In genomic region chr2:85319811-85320210, GRCh38 we compare ENCODE assay signal across 15 cellular contexts. TPM values are rescaled to one million over a fixed set of nuclear protein-coding genes. Genes with fewer than 3 reads are reported as not detected.
DNase-seq lines count a peak whose midpoint lies in the region; ATAC-seq, FAIRE-seq and TF ChIP-seq lines count a peak whose summit lies in the region.
"Had no signal": no experiment of that assay in that cellular context is flagged by ENCODE, and none has a peak within 500 bp of the region (broad histone marks: within the 10 kb centered on the region; RNA-seq: fewer than 3 reads in every experiment).

No MANE protein-coding gene starts in this region.

- no peak for FAIRE-seq in H54 (lab: Jason Lieb, UNC)

- POLR2A ChIA-PET in activated B cell treated with CpG ODN at 0.5 μM for 24 hours (lab: Charles Lee) (interaction anchor here (2.8 kb wide), 1 partner anchor 9 kb away, joined by 11 read pairs; the partner anchor contains the start of gene TGOLN2), PC-9 (lab: Charles Lee; ENCODE audit: unreplicated experiment) (interaction anchor here (0.7 kb wide), 1 partner anchor 90 kb away, joined by 3 read pairs; the partner anchor contains the start of gene CAPG)

- H3K27ac Mint-ChIP-seq in activated naive CD4-positive, alpha-beta T cell treated with anti-CD3 and anti-CD28 coated beads, Interleukin-2, amount 50 U/mL, for 72 hours, result peak overlapping the region; percentile 23 to 48
- no peak overlapping the region for H3K27ac Mint-ChIP-seq in activated naive CD4-positive, alpha-beta T cell treated with anti-CD3 and anti-CD28 coated beads, Interleukin-2, amount 10 ng/mL, durations not matched to agents 7 days and 5 days
- peak overlapping the region; percentile 8 for H3K27ac Mint-ChIP-seq in activated B cell treated with CpG ODN at 0.5 μM for 24 hours
- no peak overlapping the region for H3K27ac Mint-ChIP-seq in endothelial cell (ENCODE audit: unreplicated experiment)
- H3K27ac Mint-ChIP-seq: nephron had no signal

- peaks cover 86% of the 10 kb centered on the region for H3K36me3 ChIP-seq in upper lobe of right lung
- peaks cover 45% of the 10 kb centered on the region for H3K36me3 ChIP-seq in PC-9 (ENCODE audit: low read depth)
- H3K36me3 ChIP-seq in hepatocyte (replicated peaks; ENCODE audit: insufficient read depth, low read depth), result no peaks in the 10 kb centered on the region

- CTCF ChIA-PET in activated naive CD4-positive, alpha-beta T cell treated with anti-CD3 and anti-CD28 coated beads, Interleukin-2, amount 10 ng/mL, durations not matched to agents 7 days and 5 days (lab: Charles Lee), result interaction anchor here (0.7 to 1.9 kb wide), 2 partner anchors 19 to 268 kb away, joined by 4 to 11 read pairs; no protein-coding TSS in a partner anchor
- CTCF ChIA-PET in activated B cell treated with CpG ODN at 0.5 μM for 24 hours (lab: Charles Lee), result interaction anchor here (1.4 kb wide), 1 partner anchor 19 kb away, joined by 4 read pairs; no protein-coding TSS in a partner anchor
- CTCF ChIA-PET in PC-9 (lab: Charles Lee), result no interaction called here

- peaks cover 39% of the 10 kb centered on the region for H4K20me1 ChIP-seq in PC-9 (ENCODE audit: insufficient read depth)
- peaks cover 6% of the 10 kb centered on the region for H4K20me1 ChIP-seq in hepatocyte (ENCODE audit: insufficient read depth, poor library complexity, severe bottlenecking)

- peaks cover 12% of the 10 kb centered on the region for H3F3A ChIP-seq in PC-9 (ENCODE audit: insufficient read depth, low read depth)

- H3K4me2 ChIP-seq in PC-9 (no peak overlapping the region), hepatocyte (no peak overlapping the region)

- peak in 1 of 2 donors; percentile 17 for ATAC-seq in activated naive CD4-positive, alpha-beta T cell treated with anti-CD3 and anti-CD28 coated beads, Interleukin-2, amount 50 U/mL, for 72 hours
- no peak for ATAC-seq in activated B cell treated with CpG ODN at 0.5 μM for 24 hours (ENCODE audit: low read depth)
- peak; percentile 13 for ATAC-seq in upper lobe of right lung
- ATAC-seq: HCT116, left ventricle myocardium superior had no signal

- H3K4me1 Mint-ChIP-seq in activated naive CD4-positive, alpha-beta T cell treated with anti-CD3 and anti-CD28 coated beads, Interleukin-2, amount 10 ng/mL, durations not matched to agents 7 days and 5 days, result peaks cover 70% of the 10 kb centered on the region
- H3K4me1 Mint-ChIP-seq in activated B cell treated with CpG ODN at 0.5 μM for 24 hours (peaks cover 62% of the 10 kb centered on the region), endothelial cell (ENCODE audit: unreplicated experiment) (peaks cover 29% of the 10 kb centered on the region)

- intact Hi-C loops in activated B cell treated with CpG ODN at 0.5 μM for 24 hours (cut with micrococcal nuclease), result loop anchor here (10.0 kb wide), 2 partner anchors 1245 to 1305 kb away; partner anchors contain the start of genes CHMP3 and RNF103
- intact Hi-C loops in upper lobe of right lung (cut with DNase I), result no loop called here
- intact Hi-C loops in PC-9 (cut with micrococcal nuclease; ENCODE audit: unreplicated experiment), result no loop called here

- peaks cover 29% of the 10 kb centered on the region for H3K4me1 ChIP-seq in upper lobe of right lung
- peaks cover 5% of the 10 kb centered on the region for H3K4me1 ChIP-seq in PC-9 (replicated peaks; ENCODE audit: insufficient read depth)
- H3K4me1 ChIP-seq in hepatocyte (ENCODE audit: insufficient read depth), result peaks cover 10% of the 10 kb centered on the region

- no peak overlapping the region for H3K4me3 Mint-ChIP-seq in activated naive CD4-positive, alpha-beta T cell treated with anti-CD3 and anti-CD28 coated beads, Interleukin-2, amount 10 ng/mL, durations not matched to agents 7 days and 5 days
- H3K4me3 Mint-ChIP-seq in activated B cell treated with CpG ODN at 0.5 μM for 24 hours (no peak overlapping the region), endothelial cell (ENCODE audit: unreplicated experiment) (peak overlapping the region; percentile 18)
- H3K4me3 Mint-ChIP-seq: nephron had no signal

- DNase-seq in activated naive CD4-positive, alpha-beta T cell treated with anti-CD3 and anti-CD28 coated beads, Interleukin-2, amount 50 U/mL, for 72 hours (ENCODE audit: low spot score in 2 of 2), result no peak
- DNase-seq in activated naive CD4-positive, alpha-beta T cell treated with anti-CD3 and anti-CD28 coated beads, Interleukin-2, amount 10 ng/mL, durations not matched to agents 7 days and 5 days, result no peak
- DNase-seq in activated B cell treated with CpG ODN at 0.5 μM for 24 hours (no peak), endothelial cell (ENCODE audit: low spot score) (no peak), upper lobe of right lung (no peak), PC-9 (no peak), H54 (ENCODE audit: insufficient read length, low spot score) (no peak), hepatocyte (ENCODE audit: low spot score) (no peak)
- DNase-seq: activated T-cell treated with anti-CD3 and anti-CD28 coated beads, Interleukin-2, amount 50 U/mL, for 48 hours; left ventricle myocardium superior; NCI-H1694 treated with DMSO at 0.1 percent for 48 hours; NCI-H446 had no signal

- H3K27me3 Mint-ChIP-seq in activated naive CD4-positive, alpha-beta T cell treated with anti-CD3 and anti-CD28 coated beads, Interleukin-2, amount 10 ng/mL, durations not matched to agents 7 days and 5 days, result no peaks in the 10 kb centered on the region
- H3K27me3 Mint-ChIP-seq in activated B cell treated with CpG ODN at 0.5 μM for 24 hours (no peaks in the 10 kb centered on the region), endothelial cell (ENCODE audit: unreplicated experiment) (peaks cover 11% of the 10 kb centered on the region)

- 99% methylated on average over 4 of the region's 4 CpGs for WGBS in hepatocyte (ENCODE audit: low lambda C conversion rate, missing lambda C conversion rate)

- no peak overlapping the region for H3K27ac ChIP-seq in upper lobe of right lung
- H3K27ac ChIP-seq in PC-9, result no peak overlapping the region
- no peak overlapping the region for H3K27ac ChIP-seq in hepatocyte
- H3K27ac ChIP-seq: coronary artery had no signal

- H2AFZ ChIP-seq in PC-9 (no peak overlapping the region), hepatocyte (no peak overlapping the region)

- H3K4me3 ChIP-seq in upper lobe of right lung, result no peak overlapping the region
- no peak overlapping the region for H3K4me3 ChIP-seq in PC-9
- H3K4me3 ChIP-seq in hepatocyte, result no peak overlapping the region
- H3K4me3 ChIP-seq: coronary artery had no signal

- H3K9me2 ChIP-seq in PC-9 (ENCODE audit: insufficient read depth) (0 out of 2 replicates have a peak, but pooled peaks cover 3% of the 10 kb centered on the region), hepatocyte (replicated peaks; ENCODE audit: insufficient read depth) (no peaks in the 10 kb centered on the region)

- H3K79me2 ChIP-seq in PC-9 (ENCODE audit: low read depth), result peaks cover 30% of the 10 kb centered on the region
- peaks cover 54% of the 10 kb centered on the region for H3K79me2 ChIP-seq in hepatocyte

- H3K36me3 Mint-ChIP-seq in activated naive CD4-positive, alpha-beta T cell treated with anti-CD3 and anti-CD28 coated beads, Interleukin-2, amount 50 U/mL, for 72 hours, result peaks cover 48 to 75% of the 10 kb centered on the region in 2 donors
- H3K36me3 Mint-ChIP-seq in activated naive CD4-positive, alpha-beta T cell treated with anti-CD3 and anti-CD28 coated beads, Interleukin-2, amount 10 ng/mL, durations not matched to agents 7 days and 5 days, result peaks cover 83% of the 10 kb centered on the region
- H3K36me3 Mint-ChIP-seq in activated B cell treated with CpG ODN at 0.5 μM for 24 hours (ENCODE audit: low read depth) (peaks cover 86% of the 10 kb centered on the region), endothelial cell (ENCODE audit: low read depth, unreplicated experiment) (peaks cover 59% of the 10 kb centered on the region)

- no TSS peak for BruUV-seq in PC-9 (replicated peaks; lab: Mats Ljungman, UMichigan)

- TF ChIP-seq POLR2A in H54 (IDR thresholded peaks at IDR 0.05; ENCODE audit: low read depth, low read length), result no peak

- H3K9me3 Mint-ChIP-seq in activated naive CD4-positive, alpha-beta T cell treated with anti-CD3 and anti-CD28 coated beads, Interleukin-2, amount 50 U/mL, for 72 hours, result no peaks in the 10 kb centered on the region
- H3K9me3 Mint-ChIP-seq in activated naive CD4-positive, alpha-beta T cell treated with anti-CD3 and anti-CD28 coated beads, Interleukin-2, amount 10 ng/mL, durations not matched to agents 7 days and 5 days, result no peaks in the 10 kb centered on the region
- H3K9me3 Mint-ChIP-seq in activated B cell treated with CpG ODN at 0.5 μM for 24 hours (no peaks in the 10 kb centered on the region), endothelial cell (ENCODE audit: unreplicated experiment) (no peaks in the 10 kb centered on the region)
- H3K9me3 Mint-ChIP-seq: nephron had no signal

- TF ChIP-seq CTCF in activated B cell treated with CpG ODN at 0.5 μM for 24 hours (IDR thresholded peaks at IDR 0.05) (no peak), endothelial cell (IDR thresholded peaks at IDR 0.05; ENCODE audit: unreplicated experiment) (no peak), upper lobe of right lung (IDR thresholded peaks at IDR 0.05) (no peak), PC-9 (conservative IDR thresholded peaks at IDR 0.05) (no peak), hepatocyte (IDR thresholded peaks at IDR 0.05; ENCODE audit: poor library complexity) (no peak)

- H3K9me3 ChIP-seq in upper lobe of right lung (no peaks in the 10 kb centered on the region), PC-9 (ENCODE audit: insufficient read depth, low read depth) (no peaks in the 10 kb centered on the region), hepatocyte (ENCODE audit: low read depth) (no peaks in the 10 kb centered on the region)

- H3K27me3 ChIP-seq in upper lobe of right lung, result no peaks in the 10 kb centered on the region
- no peaks in the 10 kb centered on the region for H3K27me3 ChIP-seq in PC-9 (ENCODE audit: insufficient read depth, low read depth)
- no peaks in the 10 kb centered on the region for H3K27me3 ChIP-seq in hepatocyte

RNA-seq across cellular contexts. Expression of gene TGOLN2, which starts 8.0 kb away (rescaled TPM):
- total RNA-seq in activated naive CD4-positive, alpha-beta T cell treated with anti-CD3 and anti-CD28 coated beads, Interleukin-2, amount 50 U/mL, for 72 hours, result 100 to 1,000 TPM in 1 of 2 donors, 10 to 100 TPM in 1; 92.2 to 112 TPM
- total RNA-seq in activated B cell treated with CpG ODN at 0.5 μM for 24 hours (103 and 119 TPM in 2 replicates), endothelial cell (ENCODE audit: unreplicated experiment) (83.1 TPM), upper lobe of right lung (156 TPM), PC-9 (2021) (86.1 and 87.2 TPM in 2 replicates), hepatocyte (66.5 and 72.0 TPM in 2 replicates)
- polyA plus RNA-seq in hepatocyte, result 51.1 and 52.4 TPM in 2 replicates

RNA-seq across cellular contexts. Expression of gene RETSAT, which starts 34.5 kb away (rescaled TPM):
- total RNA-seq in activated naive CD4-positive, alpha-beta T cell treated with anti-CD3 and anti-CD28 coated beads, Interleukin-2, amount 50 U/mL, for 72 hours, result 10 to 100 TPM; 20.2 to 27.7 TPM
- total RNA-seq in activated B cell treated with CpG ODN at 0.5 μM for 24 hours (16.9 and 17.1 TPM in 2 replicates), endothelial cell (ENCODE audit: unreplicated experiment) (37.0 TPM), upper lobe of right lung (58.1 TPM), PC-9 (2021) (52.1 and 57.8 TPM in 2 replicates), hepatocyte (55.3 and 58.5 TPM in 2 replicates)
- polyA plus RNA-seq in hepatocyte, result 22.2 and 24.7 TPM in 2 replicates

RNA-seq across cellular contexts. Expression of gene ELMOD3, which starts 34.8 kb away (rescaled TPM):
- 10 to 100 TPM; 11.9 to 30.1 TPM for total RNA-seq in activated naive CD4-positive, alpha-beta T cell treated with anti-CD3 and anti-CD28 coated beads, Interleukin-2, amount 50 U/mL, for 72 hours
- total RNA-seq in activated B cell treated with CpG ODN at 0.5 μM for 24 hours (19.2 and 25.4 TPM in 2 replicates), endothelial cell (ENCODE audit: unreplicated experiment) (15.9 TPM), upper lobe of right lung (22.0 TPM), PC-9 (2021) (16.4 and 18.1 TPM in 2 replicates), hepatocyte (17.6 and 25.1 TPM in 2 replicates)
- polyA plus RNA-seq in hepatocyte, result 16.4 and 18.1 TPM in 2 replicates

Comparison
In these comparisons a context has a peak if more than half of its experiments do, and no peak if none do; other contexts are left out.
1. H3K27ac Mint-ChIP-seq: peak in activated naive CD4-positive, alpha-beta T cell treated with anti-CD3 and anti-CD28 coated beads, Interleukin-2, amount 50 U/mL, for 72 hours (2 of 2) and activated B cell treated with CpG ODN at 0.5 μM for 24 hours (single experiment); none in activated naive CD4-positive, alpha-beta T cell treated with anti-CD3 and anti-CD28 coated beads, Interleukin-2, amount 10 ng/mL, durations not matched to agents 7 days and 5 days (single experiment) and endothelial cell (single experiment).